16 cellular contexts compared by ENCODE assay signal in genomic region chr16:72256398-72257048, GRCh38.
DNase-seq lines count a peak whose midpoint lies in the region; ATAC-seq, FAIRE-seq and TF ChIP-seq lines count a peak whose summit lies in the region.
"Had no signal": no experiment of that assay in that cellular context is flagged by ENCODE, and none has a peak within 500 bp of the region (broad histone marks: within the 10 kb centered on the region; RNA-seq: fewer than 3 reads in every experiment).

No MANE protein-coding gene starts in this region.

- H3K9me3 ChIP-seq in H1 (ENCODE audit: insufficient read depth in 2 of 2, low read depth in 1 of 2, low read length in 1 of 2) = no peaks in the 10 kb centered on the region
- H3K9me3 ChIP-seq: BLaER1, esophagus squamous epithelium, neutrophil, uterus had no signal

- POLR2A ChIA-PET in AG04449 (lab: Yijun Ruan, JAX) = interaction anchor here (1.4 kb wide), 1 partner anchor 35 kb away, joined by 6 read pairs; no protein-coding TSS in a partner anchor
- POLR2A ChIA-PET in H1 (lab: Charles Lee; ENCODE audit: partially characterized antibody) = no interaction called here

- H2BK20ac ChIP-seq in H1 (ENCODE audit: low read length) = no peak overlapping the region

- H4K8ac ChIP-seq in H1 (ENCODE audit: extremely low read depth, insufficient read depth, low read length) = no peak overlapping the region

- H3K4me3 ChIP-seq in AG04449 (ENCODE audit: low read depth, low read length) (no peak overlapping the region), H1 (ENCODE audit: extremely low read depth in 1 of 4, insufficient read depth in 2 of 4, low read depth in 3 of 4, low read length in 4 of 4) (no peak overlapping the region)
- H3K4me3 ChIP-seq: BLaER1, esophagus squamous epithelium, uterus had no signal

- H2BK120ac ChIP-seq in H1 (replicated peaks; ENCODE audit: low read depth, low read length) = no peak overlapping the region

- no peak overlapping the region for H2BK15ac ChIP-seq in H1 (ENCODE audit: low read length)

- CTCF ChIA-PET in AG04449 (lab: Yijun Ruan, JAX) = interaction anchor here (0.9 to 1.4 kb wide), 3 partner anchors 144 to 576 kb away, joined by 3 read pairs; no protein-coding TSS in a partner anchor
- CTCF ChIA-PET in H1 (lab: Charles Lee; ENCODE audit: partially characterized antibody) = interaction anchor here (0.6 to 0.8 kb wide), 2 partner anchors 9 to 1509 kb away, joined by 3 read pairs; no protein-coding TSS in a partner anchor

- 0 out of 4 replicates have a peak overlapping the region, but pooled peaks have one; percentile 5 to 29 for H3K4me2 ChIP-seq in H1 (ENCODE audit: insufficient read depth in 1 of 2, low read depth in 2 of 2, low read length in 2 of 2)
- H3K4me2 ChIP-seq: BLaER1 had no signal

- no peaks in the 10 kb centered on the region; the same call in 1 of the 2 replicates for H3K23me2 ChIP-seq in H1 (ENCODE audit: low read depth, low read length)

- H3K14ac ChIP-seq in H1 (ENCODE audit: insufficient read length) = no peak overlapping the region

- no peak overlapping the region for H2AFZ ChIP-seq in H1 (ENCODE audit: low read length)

- H3K79me2 ChIP-seq in H1 (ENCODE audit: control insufficient read depth in 1 of 2, insufficient read depth in 2 of 2, low read length in 2 of 2) = no peaks in the 10 kb centered on the region

- TF ChIP-seq POLR2A in H1 (IDR thresholded peaks at IDR 0.05; ENCODE audit: control extremely low read depth in 1 of 2, low read depth in 2 of 2, low read length in 2 of 2) = no peak

- FAIRE-seq in HTR-8/SVneo (lab: Jason Lieb, UNC) (peak; percentile 60), H1 (lab: Jason Lieb, UNC) (no peak)

- H3K36me3 ChIP-seq in H1 (ENCODE audit: control insufficient read depth in 2 of 4, insufficient read depth in 4 of 4, low read length in 3 of 4) = no peaks in the 10 kb centered on the region
- H3K36me3 ChIP-seq: BLaER1, esophagus squamous epithelium, neutrophil, uterus had no signal

- no peak overlapping the region for H4K91ac ChIP-seq in H1 (replicated peaks; ENCODE audit: insufficient read length, low read length)

- H3K27me3 ChIP-seq in H1 (replicated peaks in 1 of 4; ENCODE audit: control insufficient read depth in 3 of 4, extremely low read depth in 1 of 4, insufficient read depth in 3 of 4, low read length in 3 of 4) = no peaks in the 10 kb centered on the region
- H3K27me3 ChIP-seq: BLaER1, esophagus squamous epithelium, neutrophil, uterus had no signal

- H4K5ac ChIP-seq in H1 (ENCODE audit: insufficient read length, low read depth, low read length) = no peak overlapping the region

- WGBS in H1 (ENCODE audit: extremely low coverage in 1 of 2, insufficient coverage in 1 of 2, insufficient read length in 1 of 2, insufficient replicate concordance in 2 of 2, low coverage in 1 of 2, low lambda C conversion rate in 2 of 2, missing lambda C conversion rate in 1 of 2), 2 experiments = 86% methylated on average over 2 of the region's 2 CpGs; no CpG with 5 or more reads in 1 of the 2 experiments

- DNase-seq in AG04449 (ENCODE audit: low read depth, low spot score) (peak; percentile 64), HTR-8/SVneo (ENCODE audit: insufficient read length, low spot score) (peak; percentile 12), H1 (ENCODE audit: low read depth in 1 of 2, low spot score in 2 of 2) (no peak), myocyte (ENCODE audit: low read depth) (peak; percentile 7), HT-29 (ENCODE audit: low spot score) (no peak), UCSD-AML1 (lab: John Stamatoyannopoulos, UW; ENCODE audit: unreplicated experiment) (no peak)
- no peak for DNase-seq in activated CD8-positive, alpha-beta memory T cell treated with anti-CD3 and anti-CD28 coated beads, Interleukin-2, amount 50 U/mL, for 4 hours
- DNase-seq: activated CD4-positive, alpha-beta T cell treated with anti-CD3 and anti-CD28 coated beads, Interleukin-2, amount 50 U/mL, for 4 hours; activated effector memory CD4-positive, alpha-beta T cell treated with anti-CD3 and anti-CD28 coated beads, Interleukin-2, amount 50 U/mL, for 16 hours; esophagus squamous epithelium; stimulated activated CD8-positive, alpha-beta memory T cell treated with anti-CD3 and anti-CD28 coated beads, Interleukin-4, amount 100 ng/mL, for 48 hours; uterus had no signal

- TF ChIP-seq RAD21 in H1 (IDR thresholded peaks at IDR 0.05 in 1 of 2, conservative IDR thresholded peaks at IDR 0.05 in 1 of 2; ENCODE audit: low read depth in 2 of 2, low read length in 2 of 2) = no peak

- H3K4me1 ChIP-seq in H1 (replicated peaks in 1 of 4; ENCODE audit: control insufficient read depth in 3 of 4, insufficient read depth in 4 of 4, low read length in 3 of 4) = peaks cover 0 to 9% (median 4%) of the 10 kb centered on the region in 4 experiments; a peak in 4 of 7 replicates
- H3K4me1 ChIP-seq: BLaER1, esophagus squamous epithelium, uterus had no signal

- H3K9ac ChIP-seq in H1 (replicated peaks in 1 of 4; ENCODE audit: extremely low read depth in 1 of 4, low read depth in 3 of 4, low read length in 3 of 4) = no peak overlapping the region
- H3K9ac ChIP-seq: BLaER1 had no signal

- H3K56ac ChIP-seq in H1 (replicated peaks; ENCODE audit: insufficient read length, low read depth, low read length) = no peak overlapping the region

- H4K20me1 ChIP-seq in H1 (replicated peaks in 1 of 2; ENCODE audit: control insufficient read depth in 1 of 2, insufficient read depth in 2 of 2, low read length in 2 of 2) = no peaks in the 10 kb centered on the region
- H4K20me1 ChIP-seq: BLaER1 had no signal

- no peak for TF ChIP-seq EP300 in H1 (IDR thresholded peaks at IDR 0.05; ENCODE audit: borderline replicate concordance in 1 of 2, low read depth in 2 of 2, low read length in 2 of 2)

- no peaks in the 10 kb centered on the region for H3K79me1 ChIP-seq in H1 (ENCODE audit: low read depth, low read length)

- no peak overlapping the region for H2BK5ac ChIP-seq in H1 (ENCODE audit: low read depth, low read length)

- ATAC-seq in GM18520 (IDR thresholded peaks at IDR 0.05; ENCODE audit: unreplicated experiment) = no peak
- ATAC-seq: left lobe of liver had no signal

- no peak overlapping the region for H2AK5ac ChIP-seq in H1 (ENCODE audit: low read depth, low read length)

- H3K18ac ChIP-seq in H1 (ENCODE audit: extremely low read depth, low read length) = no peak overlapping the region; the same call in 1 of the 2 replicates

- no peak overlapping the region for H3K4ac ChIP-seq in H1 (replicated peaks; ENCODE audit: insufficient read length, low read depth, low read length)

- no peak for TF ChIP-seq CTCF in AG04449 (IDR thresholded peaks at IDR 0.05; ENCODE audit: insufficient read depth, low read length, missing control alignments)
- TF ChIP-seq CTCF in H1 (IDR thresholded peaks at IDR 0.05; ENCODE audit: control extremely low read depth in 1 of 3, insufficient read depth in 1 of 3, low read depth in 1 of 3, low read length in 3 of 3) = no peak

- H3K27ac ChIP-seq in H1 (ENCODE audit: low read depth, low read length) = no peak overlapping the region
- H3K27ac ChIP-seq: BLaER1, esophagus squamous epithelium, neutrophil, uterus had no signal

- H3K23ac ChIP-seq in H1 (ENCODE audit: insufficient read length) = no peak overlapping the region

- no peak overlapping the region for H2BK12ac ChIP-seq in H1 (ENCODE audit: low read depth, low read length)

TF ChIP-seq in H1, 55 proteins besides CTCF, POLR2A, EP300 and RAD21:
- peak; percentile 90; the same call in 1 of the 2 replicates for TF ChIP-seq CEBPB (IDR thresholded peaks at IDR 0.05; ENCODE audit: low read depth, low read length)
- TF ChIP-seq SIRT6 (IDR thresholded peaks at IDR 0.05; ENCODE audit: low read length) = no peak
- no peak for TF ChIP-seq TAF1 (IDR thresholded peaks at IDR 0.05; ENCODE audit: low read depth, low read length)
- TF ChIP-seq CHD2 (IDR thresholded peaks at IDR 0.05; ENCODE audit: low read length) = no peak
- no peak for TF ChIP-seq RBBP5 (IDR thresholded peaks at IDR 0.05; ENCODE audit: borderline replicate concordance, low read depth, low read length)
TF ChIP-seq in H1: peak in this region for 1.

Comparison
In these comparisons a context has a peak if more than half of its experiments do, and no peak if none do; other contexts are left out.
1. DNase-seq: peak in AG04449 (single experiment), HTR-8/SVneo (single experiment) and myocyte (single experiment); none in H1 (0 of 2), HT-29 (single experiment), UCSD-AML1 (single experiment) and activated CD8-positive, alpha-beta memory T cell treated with anti-CD3 and anti-CD28 coated beads, Interleukin-2, amount 50 U/mL, for 4 hours (single experiment).